Comparison of ENCODE assay signal across 24 cellular contexts in the genomic region with DNA sequence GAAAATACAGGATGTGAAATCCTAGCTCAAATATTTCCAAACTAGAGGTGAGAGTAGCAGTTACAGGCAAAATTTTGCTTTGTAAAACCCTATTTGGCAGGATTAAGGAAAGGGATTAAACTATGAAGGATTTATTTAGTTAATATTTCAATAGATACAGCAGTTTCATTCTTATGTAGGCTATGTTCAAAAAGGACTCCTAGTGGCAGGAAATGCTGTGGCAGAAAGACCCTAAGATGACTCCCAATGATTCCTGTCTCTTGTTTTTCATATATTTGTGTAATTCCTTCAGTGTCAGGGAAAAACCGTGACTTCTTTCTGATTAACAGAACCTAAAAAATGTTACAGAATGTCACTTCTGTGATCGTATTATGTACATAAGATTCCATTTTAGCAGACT.
"Had no signal": no experiment of that assay in that cellular context is flagged by ENCODE, and none has a peak within 500 bp of the region (broad histone marks: within the 10 kb centered on the region; RNA-seq: fewer than 3 reads in every experiment).

No MANE protein-coding gene starts in this region.

- H3K4me1 ChIP-seq: body of pancreas, colonic mucosa, gastrocnemius medialis, heart left ventricle, parathyroid adenoma, spleen, testis, upper lobe of left lung had no signal

- H3K9ac ChIP-seq: parathyroid adenoma had no signal

- H3K36me3 ChIP-seq: colonic mucosa, gastrocnemius medialis, heart left ventricle, spleen, upper lobe of left lung had no signal

- H3K4me3 Mint-ChIP-seq: activated B cell treated with CpG ODN at 0.5 μM for 24 hours; activated CD4-positive, alpha-beta T cell treated with anti-CD3 and anti-CD28 coated beads, Interleukin-2, amount 10 ng/mL, durations not matched to agents 24 days and 14 days; activated CD8-positive, alpha-beta T cell treated with anti-CD3 and anti-CD28 coated beads, Interleukin-2, amount 10 ng/mL, durations not matched to agents 7 days and 5 days; activated naive CD8-positive, alpha-beta T cell treated with anti-CD3 and anti-CD28 coated beads, Interleukin-2, amount 10 ng/mL, durations not matched to agents 7 days and 5 days; activated T-cell treated with anti-CD3 and anti-CD28 coated beads, Interleukin-2, amount 50 U/mL, for 24 hours; mesothelial cell of epicardium; stimulated activated memory B cell treated with anti-CD40 and anti-IgM and Interleukin-4, amounts not matched to agents 10 μg/mL and 1 μg/mL and 100 μg/mL, for 72 hours had no signal

- H3K4me1 Mint-ChIP-seq: activated B cell treated with CpG ODN at 0.5 μM for 24 hours; activated CD4-positive, alpha-beta T cell treated with anti-CD3 and anti-CD28 coated beads, Interleukin-2, amount 10 ng/mL, durations not matched to agents 24 days and 14 days; activated naive CD8-positive, alpha-beta T cell treated with anti-CD3 and anti-CD28 coated beads, Interleukin-2, amount 10 ng/mL, durations not matched to agents 7 days and 5 days; mesothelial cell of epicardium; stimulated activated memory B cell treated with anti-CD40 and anti-IgM and Interleukin-4, amounts not matched to agents 10 μg/mL and 1 μg/mL and 100 μg/mL, for 72 hours had no signal

- H3K27ac Mint-ChIP-seq: activated B cell treated with CpG ODN at 0.5 μM for 24 hours; activated CD4-positive, alpha-beta T cell treated with anti-CD3 and anti-CD28 coated beads, Interleukin-2, amount 10 ng/mL, durations not matched to agents 24 days and 14 days; activated CD8-positive, alpha-beta T cell treated with anti-CD3 and anti-CD28 coated beads, Interleukin-2, amount 10 ng/mL, durations not matched to agents 7 days and 5 days; activated naive CD8-positive, alpha-beta T cell treated with anti-CD3 and anti-CD28 coated beads, Interleukin-2, amount 10 ng/mL, durations not matched to agents 7 days and 5 days; activated T-cell treated with anti-CD3 and anti-CD28 coated beads, Interleukin-2, amount 50 U/mL, for 24 hours; activated T-helper 2 cell treated with anti-CD3 and anti-CD28 coated beads, Interferon-gamma antibody, Interleukin-2, Interleukin-4, amounts not matched to agents 10 μg/mL and 5 μg/mL and 100 μg/mL, durations not matched to agents 14 hours and 24 hours and 36 hours; mesothelial cell of epicardium; stimulated activated memory B cell treated with anti-CD40 and anti-IgM and Interleukin-4, amounts not matched to agents 10 μg/mL and 1 μg/mL and 100 μg/mL, for 72 hours had no signal

- H3K27me3 Mint-ChIP-seq: activated B cell treated with CpG ODN at 0.5 μM for 24 hours; activated CD4-positive, alpha-beta T cell treated with anti-CD3 and anti-CD28 coated beads, Interleukin-2, amount 10 ng/mL, durations not matched to agents 24 days and 14 days; activated naive CD8-positive, alpha-beta T cell treated with anti-CD3 and anti-CD28 coated beads, Interleukin-2, amount 10 ng/mL, durations not matched to agents 7 days and 5 days; activated T-cell treated with anti-CD3 and anti-CD28 coated beads, Interleukin-2, amount 50 U/mL, for 24 hours; stimulated activated memory B cell treated with anti-CD40 and anti-IgM and Interleukin-4, amounts not matched to agents 10 μg/mL and 1 μg/mL and 100 μg/mL, for 72 hours had no signal

- H3K9me3 ChIP-seq: body of pancreas, colonic mucosa, testis had no signal

- H3K36me3 Mint-ChIP-seq: activated naive CD8-positive, alpha-beta T cell treated with anti-CD3 and anti-CD28 coated beads, Interleukin-2, amount 10 ng/mL, durations not matched to agents 7 days and 5 days; mesothelial cell of epicardium; stimulated activated memory B cell treated with anti-CD40 and anti-IgM and Interleukin-4, amounts not matched to agents 10 μg/mL and 1 μg/mL and 100 μg/mL, for 72 hours had no signal

- H3K4me3 ChIP-seq: body of pancreas, colonic mucosa, gastrocnemius medialis, heart left ventricle, lung, spleen, testis, upper lobe of left lung had no signal

- ATAC-seq: activated CD8-positive, alpha-beta T cell treated with anti-CD3 and anti-CD28 coated beads, Interleukin-2, amount 10 ng/mL, durations not matched to agents 7 days and 5 days; body of pancreas; esophagus mucosa; gastrocnemius medialis; heart left ventricle; left lobe of liver; stimulated activated memory B cell treated with anti-CD40 and anti-IgM and Interleukin-4, amounts not matched to agents 10 μg/mL and 1 μg/mL and 100 μg/mL, for 72 hours had no signal

- H3K79me2 ChIP-seq: parathyroid adenoma had no signal

- DNase-seq: activated B cell treated with CpG ODN at 0.5 μM for 24 hours; activated CD4-positive, alpha-beta T cell treated with anti-CD3 and anti-CD28 coated beads, Interleukin-2, amount 10 ng/mL, durations not matched to agents 24 days and 14 days; activated CD8-positive, alpha-beta T cell treated with anti-CD3 and anti-CD28 coated beads, Interleukin-2, amount 10 ng/mL, durations not matched to agents 7 days and 5 days; activated naive CD4-positive, alpha-beta T cell treated with Interleukin-2 at 50 U/mL for 16 hours; activated naive CD8-positive, alpha-beta T cell treated with anti-CD3 and anti-CD28 coated beads, Interleukin-2, amount 10 ng/mL, durations not matched to agents 7 days and 5 days; activated T-cell treated with anti-CD3 and anti-CD28 coated beads, Interleukin-2, amount 50 U/mL, for 24 hours; amygdala; body of pancreas; central memory CD4-positive, alpha-beta T cell; colonic mucosa; gastrocnemius medialis; heart left ventricle; kidney; spleen; stimulated activated CD4-positive, alpha-beta T cell treated with anti-CD3 and anti-CD28 coated beads, Interleukin-4, amount 100 ng/mL, for 4 hours; testis; upper lobe of left lung had no signal

- H3K27ac ChIP-seq: body of pancreas, colonic mucosa, gastrocnemius medialis, heart left ventricle, parathyroid adenoma, spleen, testis, upper lobe of left lung had no signal

- H2AFZ ChIP-seq: parathyroid adenoma had no signal

- H3K27me3 ChIP-seq: body of pancreas, colonic mucosa, gastrocnemius medialis, heart left ventricle, spleen, testis, upper lobe of left lung had no signal
